Comparison of ENCODE assay signal across 1 cellular context in the genomic region with DNA sequence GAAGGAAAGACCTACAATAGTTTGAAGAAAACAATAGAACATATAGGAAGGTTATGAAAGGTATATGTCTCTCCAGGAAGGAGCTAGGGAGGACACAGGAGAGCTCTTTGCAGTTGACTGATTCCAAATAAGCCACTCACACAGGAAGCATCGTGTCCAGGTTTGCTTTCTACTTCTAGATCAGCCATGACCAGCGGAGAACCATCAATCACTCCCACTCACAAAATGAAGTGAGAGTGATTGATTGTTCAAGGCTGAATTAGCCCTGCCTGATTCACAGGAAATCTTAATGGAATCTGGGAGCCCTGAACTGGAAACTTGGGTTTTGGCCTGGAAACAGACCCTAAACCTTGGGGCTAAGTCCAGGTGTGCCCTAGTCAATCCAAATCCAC.
TF ChIP-seq lines count a peak whose summit lies in the region.

No MANE protein-coding gene starts in this region.

TF ChIP-seq in IMR-90, 13 proteins besides CTCF, POLR2A, EP300 and RAD21 (continued from another document):
- TF ChIP-seq MAZ (IDR thresholded peaks at IDR 0.05; ENCODE audit: borderline replicate concordance, low read depth, low read length), result no peak
TF ChIP-seq in IMR-90: peak in this region for 0.
